In genomic region chr11:83072689-83073242, GRCh38 we compare ENCODE assay signal across 9 cellular contexts. TPM values are rescaled to one million over a fixed set of nuclear protein-coding genes. Genes with fewer than 3 reads are reported as not detected.
DNase-seq lines count a peak whose midpoint lies in the region; ATAC-seq and TF ChIP-seq lines count a peak whose summit lies in the region.
"Had no signal": no experiment of that assay in that cellular context is flagged by ENCODE, and none has a peak within 500 bp of the region (broad histone marks: within the 10 kb centered on the region; RNA-seq: fewer than 3 reads in every experiment).

No MANE protein-coding gene starts in this region.

- no peaks in the 10 kb centered on the region for H3K27me3 ChIP-seq in esophagus muscularis mucosa
- no peaks in the 10 kb centered on the region for H3K27me3 ChIP-seq in psoas muscle (ENCODE audit: insufficient read depth in 3 of 3, low read length in 2 of 3)

- peaks cover 16 to 36% of the 10 kb centered on the region in 2 donors for H3K4me1 Mint-ChIP-seq in effector memory CD8-positive, alpha-beta T cell (ENCODE audit: low read depth in 2 of 2)

- TF ChIP-seq EP300 in esophagus muscularis mucosa (IDR thresholded peaks at IDR 0.05), result no peak

- H3K4me1 ChIP-seq in ES-I3 (ENCODE audit: insufficient read depth, low read length) (peaks cover 14% of the 10 kb centered on the region), esophagus muscularis mucosa (peaks cover 37 to 53% (median 46%) of the 10 kb centered on the region in 4 donors), psoas muscle (peaks cover 44% of the 10 kb centered on the region)

- peak overlapping the region; percentile 92 to 95 (median 92) for H3K27ac ChIP-seq in esophagus muscularis mucosa (replicated peaks in 1 of 4)
- H3K27ac ChIP-seq in psoas muscle, result peak overlapping the region; percentile 90

- intact Hi-C loops in esophagus muscularis mucosa (cut with DNase I), result loop anchor here (5.0 to 10.0 kb wide), 4 partner anchors 78 to 170 kb away; partner anchors contain the start of genes DDIAS, PCF11 and PRCP
- intact Hi-C loops in psoas muscle (cut with DNase I), result loop anchor here (1.0 to 10.0 kb wide), 6 partner anchors 75 to 170 kb away; partner anchors contain the start of genes DDIAS (in 2 of the 2), PRCP (in 2 of the 2) and ANKRD42 (in 1 of the 2)

- TF ChIP-seq POLR2A in esophagus muscularis mucosa (IDR thresholded peaks at IDR 0.05; ENCODE audit: low read depth), result no peak

- no peak overlapping the region for H3K4me3 Mint-ChIP-seq in effector memory CD8-positive, alpha-beta T cell
- H3K4me3 Mint-ChIP-seq: activated naive CD4-positive, alpha-beta T cell treated with anti-CD3 and anti-CD28 coated beads, Interleukin-2, amount 50 U/mL, for 24 hours had no signal

- 22% methylated on average over 18 of the region's 18 CpGs for WGBS in esophagus muscularis mucosa
- 15 to 16% (median 16%) methylated on average over 18 of the region's 18 CpGs for WGBS in psoas muscle, 3 donors

- H3K27me3 Mint-ChIP-seq in effector memory CD8-positive, alpha-beta T cell, result peaks cover 0 to 12% of the 10 kb centered on the region in 2 donors
- H3K27me3 Mint-ChIP-seq: activated naive CD4-positive, alpha-beta T cell treated with anti-CD3 and anti-CD28 coated beads, Interleukin-2, amount 50 U/mL, for 24 hours had no signal

- TF ChIP-seq CTCF in esophagus muscularis mucosa (IDR thresholded peaks at IDR 0.05) (no peak), psoas muscle (IDR thresholded peaks at IDR 0.05) (no peak)

- H3K4me3 ChIP-seq in esophagus muscularis mucosa, result peak overlapping the region; percentile 73 to 85 (median 77)
- H3K4me3 ChIP-seq in psoas muscle, result peak overlapping the region; percentile 68

- no peaks in the 10 kb centered on the region for H3K9me3 Mint-ChIP-seq in effector memory CD8-positive, alpha-beta T cell
- H3K9me3 Mint-ChIP-seq: activated naive CD4-positive, alpha-beta T cell treated with anti-CD3 and anti-CD28 coated beads, Interleukin-2, amount 50 U/mL, for 24 hours had no signal

- H3K36me3 Mint-ChIP-seq in effector memory CD8-positive, alpha-beta T cell (ENCODE audit: insufficient read depth), result peaks cover 7% of the 10 kb centered on the region

- H3K36me3 ChIP-seq in ES-I3 (ENCODE audit: insufficient read depth, low read length) (no peaks in the 10 kb centered on the region), esophagus muscularis mucosa (peaks cover 0 to 22% (median 4%) of the 10 kb centered on the region in 4 donors), psoas muscle (ENCODE audit: insufficient read depth in 1 of 2, low read depth in 1 of 2) (peaks cover 4 to 43% of the 10 kb centered on the region in 2 donors)

- H3K9ac ChIP-seq in ES-I3 (ENCODE audit: low read depth, low read length), result peak overlapping the region; percentile 82

- ATAC-seq in psoas muscle (no peak), HG02938 (IDR thresholded peaks at IDR 0.05; ENCODE audit: unreplicated experiment) (no peak)
- no peak for ATAC-seq in effector memory CD8-positive, alpha-beta T cell (replicated peaks)

- peak; percentile 37 for DNase-seq in NCI-H69 (lab: John Stamatoyannopoulos, UW)
- DNase-seq in esophagus muscularis mucosa (ENCODE audit: extremely low spot score), result no peak
- DNase-seq in psoas muscle, result no peak
- no peak for DNase-seq in stimulated activated CD8-positive, alpha-beta memory T cell treated with anti-CD3 and anti-CD28 coated beads, Interleukin-4, amount 100 ng/mL, for 48 hours
- no peak for DNase-seq in effector memory CD8-positive, alpha-beta T cell
- no peak for DNase-seq in KG1 (lab: John Stamatoyannopoulos, UW)

- no peaks in the 10 kb centered on the region for H3K9me3 ChIP-seq in ES-I3 (ENCODE audit: control insufficient read depth, insufficient read depth, low read length)
- no peaks in the 10 kb centered on the region for H3K9me3 ChIP-seq in esophagus muscularis mucosa
- no peaks in the 10 kb centered on the region for H3K9me3 ChIP-seq in psoas muscle

- H3K27ac Mint-ChIP-seq in effector memory CD8-positive, alpha-beta T cell, result no peak overlapping the region
- H3K27ac Mint-ChIP-seq: activated naive CD4-positive, alpha-beta T cell treated with anti-CD3 and anti-CD28 coated beads, Interleukin-2, amount 50 U/mL, for 24 hours had no signal

RNA-seq across cellular contexts. Expression of gene RAB30, which starts 1.1 kb away (rescaled TPM):
- 10 to 100 TPM; 11.3 to 19.8 (median 18.2) TPM for total RNA-seq in esophagus muscularis mucosa
- 10 to 100 TPM; 15.2 to 89.7 (median 37.6) TPM for total RNA-seq in psoas muscle
- 10 to 100 TPM in 2 of 3 donors, 1 to 10 TPM in 1; 3.4 to 21.5 (median 13.7) TPM for polyA plus RNA-seq in psoas muscle
